In genomic region chr17:60148300-60148838, GRCh38 we compare ENCODE assay signal across 1 cellular context.
TF ChIP-seq lines count a peak whose summit lies in the region.

No MANE protein-coding gene starts in this region.

TF ChIP-seq in H1, 55 proteins besides CTCF, POLR2A, EP300 and RAD21 (continued from another document):
- TF ChIP-seq, protein P1, sequence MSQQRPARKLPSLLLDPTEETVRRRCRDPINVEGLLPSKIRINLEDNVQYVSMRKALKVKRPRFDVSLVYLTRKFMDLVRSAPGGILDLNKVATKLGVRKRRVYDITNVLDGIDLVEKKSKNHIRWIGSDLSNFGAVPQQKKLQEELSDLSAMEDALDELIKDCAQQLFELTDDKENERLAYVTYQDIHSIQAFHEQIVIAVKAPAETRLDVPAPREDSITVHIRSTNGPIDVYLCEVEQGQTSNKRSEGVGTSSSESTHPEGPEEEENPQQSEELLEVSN (IDR thresholded peaks at IDR 0.05): no peak
- TF ChIP-seq TAF1 (IDR thresholded peaks at IDR 0.05; ENCODE audit: low read depth, low read length): no peak
